Comparison of ENCODE assay signal across 30 cellular contexts in genomic region chr17:31653710-31654109, GRCh38.
"Had no signal": no experiment of that assay in that cellular context is flagged by ENCODE, and none has a peak within 500 bp of the region (broad histone marks: within the 10 kb centered on the region; RNA-seq: fewer than 3 reads in every experiment).

No MANE protein-coding gene starts in this region.

- H3K36me3 ChIP-seq: adrenal gland, ascending aorta, esophagus muscularis mucosa, lower lobe of right lung, sigmoid colon, thoracic aorta, upper lobe of left lung had no signal

- H3K27me3 ChIP-seq: adrenal gland, ascending aorta, esophagus muscularis mucosa, sigmoid colon, upper lobe of left lung had no signal

- H3K4me1 ChIP-seq: adrenal gland, lower lobe of right lung, upper lobe of left lung had no signal

- H3K4me1 Mint-ChIP-seq: activated CD4-positive, alpha-beta T cell treated with anti-CD3 and anti-CD28 coated beads, Interleukin-2, amount 10 ng/mL, durations not matched to agents 24 days and 14 days; naive B cell; neural crest cell; T-cell had no signal

- ATAC-seq: activated CD4-positive, CD25-positive, alpha-beta regulatory T cell treated with anti-CD3 and anti-CD28 coated beads, Interleukin-2, amount 50 U/mL, for 24 hours; activated CD8-positive, alpha-beta T cell treated with anti-CD3 and anti-CD28 coated beads for 36 hours; activated T-cell treated with anti-CD3 and anti-CD28 coated beads, Interleukin-2, amount 50 U/mL, for 4 hours; effector memory CD8-positive, alpha-beta T cell; left lobe of liver; lower lobe of right lung; T-cell had no signal

- DNase-seq: activated CD4-positive, alpha-beta T cell treated with anti-CD3 and anti-CD28 coated beads, Interleukin-2, amount 10 ng/mL, durations not matched to agents 24 days and 14 days; activated CD8-positive, alpha-beta T cell treated with anti-CD3 and anti-CD28 coated beads for 36 hours; activated naive CD4-positive, alpha-beta T cell; activated T-cell treated with anti-CD3 and anti-CD28 coated beads, Interleukin-2, amount 50 U/mL, for 4 hours; adrenal gland; dorsolateral prefrontal cortex; effector memory CD8-positive, alpha-beta T cell; foreskin fibroblast; lower lobe of right lung; mesendoderm; naive B cell; occipital lobe; sigmoid colon; stimulated activated CD4-positive, alpha-beta T cell treated with anti-CD3 and anti-CD28 coated beads, Interleukin-2, amount 100 ng/mL, for 48 hours; stimulated activated CD8-positive, alpha-beta memory T cell treated with anti-CD3 and anti-CD28 coated beads, Interleukin-4, amount 100 ng/mL, for 48 hours; stimulated activated naive CD4-positive, alpha-beta T cell; T-cell; upper lobe of left lung had no signal

- H3K36me3 Mint-ChIP-seq: activated naive CD8-positive, alpha-beta T cell; naive B cell; T-cell had no signal

- H3K27ac Mint-ChIP-seq: activated CD4-positive, alpha-beta T cell treated with anti-CD3 and anti-CD28 coated beads, Interleukin-2, amount 10 ng/mL, durations not matched to agents 24 days and 14 days; activated CD8-positive, alpha-beta T cell treated with anti-CD3 and anti-CD28 coated beads for 36 hours; activated naive CD8-positive, alpha-beta T cell; activated T-helper 2 cell treated with anti-CD3 and anti-CD28 coated beads, Interferon-gamma antibody, Interleukin-2, Interleukin-4, amounts not matched to agents 10 μg/mL and 5 μg/mL and 100 μg/mL, durations not matched to agents 14 hours and 24 hours and 36 hours; T-cell; T-helper 2 cell treated with Interferon-gamma antibody and Interleukin-4, amounts not matched to agents 5 μg/mL and 100 μg/mL, for 36 hours had no signal

- H3K4me2 ChIP-seq: smooth muscle cell had no signal

- H3K27ac ChIP-seq: adrenal gland, ascending aorta, dorsolateral prefrontal cortex, esophagus muscularis mucosa, lower lobe of right lung, sigmoid colon, thoracic aorta, upper lobe of left lung, VCaP had no signal

- H3K9me3 Mint-ChIP-seq: activated CD4-positive, alpha-beta T cell treated with anti-CD3 and anti-CD28 coated beads, Interleukin-2, amount 10 ng/mL, durations not matched to agents 24 days and 14 days; activated CD8-positive, alpha-beta T cell treated with anti-CD3 and anti-CD28 coated beads for 36 hours; activated T-cell treated with anti-CD3 and anti-CD28 coated beads, Interleukin-2, amount 50 U/mL, for 4 hours; activated T-helper 2 cell treated with anti-CD3 and anti-CD28 coated beads, Interferon-gamma antibody, Interleukin-2, Interleukin-4, amounts not matched to agents 10 μg/mL and 5 μg/mL and 100 μg/mL, durations not matched to agents 14 hours and 24 hours and 36 hours; central memory CD8-positive, alpha-beta T cell; effector memory CD8-positive, alpha-beta T cell; naive B cell; neural crest cell; T-cell; T-helper 2 cell treated with Interferon-gamma antibody and Interleukin-4, amounts not matched to agents 5 μg/mL and 100 μg/mL, for 36 hours had no signal

- H3K4me3 ChIP-seq: adrenal gland, dorsolateral prefrontal cortex, esophagus muscularis mucosa, lower lobe of right lung, sigmoid colon, smooth muscle cell, thoracic aorta, upper lobe of left lung had no signal

- H3K4me3 Mint-ChIP-seq: activated CD4-positive, alpha-beta T cell treated with anti-CD3 and anti-CD28 coated beads, Interleukin-2, amount 10 ng/mL, durations not matched to agents 24 days and 14 days; activated CD8-positive, alpha-beta T cell treated with anti-CD3 and anti-CD28 coated beads for 36 hours; activated naive CD8-positive, alpha-beta T cell; activated T-cell treated with anti-CD3 and anti-CD28 coated beads, Interleukin-2, amount 50 U/mL, for 4 hours; central memory CD8-positive, alpha-beta T cell; effector memory CD8-positive, alpha-beta T cell; naive B cell; neural crest cell; T-cell; T-helper 2 cell treated with Interferon-gamma antibody and Interleukin-4, amounts not matched to agents 5 μg/mL and 100 μg/mL, for 36 hours had no signal
